12 cellular contexts compared by ENCODE assay signal in the genomic region with DNA sequence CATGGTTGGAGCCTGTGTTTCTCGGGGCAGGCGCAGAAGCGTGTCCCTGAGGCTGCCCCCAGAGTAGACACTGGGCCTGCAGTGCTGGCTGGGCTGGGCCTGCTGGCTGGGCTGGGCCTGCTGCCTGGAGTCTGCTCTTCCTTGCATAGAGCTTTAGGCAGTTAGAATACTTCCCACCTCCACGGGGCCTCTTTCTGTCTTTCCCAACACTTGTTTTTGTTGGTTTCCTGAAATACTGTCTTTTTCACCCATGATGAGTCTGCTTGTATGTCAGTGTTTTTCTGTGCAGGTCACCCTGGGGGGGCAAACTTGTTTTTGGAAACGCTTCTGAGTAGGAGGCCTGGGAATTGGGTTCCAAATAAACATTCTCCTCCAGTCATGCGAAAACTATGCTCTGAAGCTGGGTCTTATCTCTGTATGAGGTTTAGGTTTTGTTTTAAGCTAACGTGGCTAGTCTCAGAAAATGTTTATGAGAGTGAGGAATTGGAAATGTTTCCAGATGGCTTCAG. TPM values are rescaled to one million over a fixed set of nuclear protein-coding genes. Genes with fewer than 3 reads are reported as not detected.
DNase-seq lines count a peak whose midpoint lies in the region; ATAC-seq and TF ChIP-seq lines count a peak whose summit lies in the region.
"Had no signal": no experiment of that assay in that cellular context is flagged by ENCODE, and none has a peak within 500 bp of the region (broad histone marks: within the 10 kb centered on the region; RNA-seq: fewer than 3 reads in every experiment).

No MANE protein-coding gene starts in this region.

- H3K27ac ChIP-seq in right atrium auricular region: peak overlapping the region; percentile 42 to 56

- H3K36me3 ChIP-seq in right atrium auricular region: peaks cover 41% of the 10 kb centered on the region

- no peaks in the 10 kb centered on the region for H3K27me3 ChIP-seq in right atrium auricular region

- ATAC-seq in sciatic nerve (peak; percentile 79), HG02798 (IDR thresholded peaks at IDR 0.05; ENCODE audit: poor library complexity, unreplicated experiment) (no peak)
- ATAC-seq: activated CD8-positive, alpha-beta T cell treated with anti-CD3 and anti-CD28 coated beads, Interleukin-2, amount 10 ng/mL, durations not matched to agents 7 days and 5 days had no signal

- no peaks in the 10 kb centered on the region for H3K9me3 ChIP-seq in right atrium auricular region

- DNase-seq in EH (ENCODE audit: low read depth) (peak; percentile 99), amniotic epithelial cell (ENCODE audit: low read depth) (peak; percentile 100), right atrium auricular region (ENCODE audit: low spot score) (no peak), sciatic nerve (ENCODE audit: low spot score) (no peak), hypothalamus (lab: John Stamatoyannopoulos, UW) (no peak), HuH-7.5 (ENCODE audit: low spot score) (no peak)
- DNase-seq in activated naive CD4-positive, alpha-beta T cell treated with anti-CD3 and anti-CD28 coated beads, Interleukin-2, amount 50 U/mL, for 16 hours: no peak
- DNase-seq: activated CD8-positive, alpha-beta T cell treated with anti-CD3 and anti-CD28 coated beads, Interleukin-2, amount 10 ng/mL, durations not matched to agents 7 days and 5 days; DMS79 treated with DMSO at 0.1 percent for 48 hours; NK-92 treated with Interleukin-12 subunit alpha and Interleukin-12 subunit beta, amount 100 ng/mL, for 24 hours; small intestine had no signal

- H3K4me3 ChIP-seq in right atrium auricular region: no peak overlapping the region

- peaks cover 0 to 22% of the 10 kb centered on the region in 2 donors for H3K4me1 ChIP-seq in right atrium auricular region

- intact Hi-C loops in sciatic nerve (cut with DNase I): no loop called here

- no peak for TF ChIP-seq CTCF in right atrium auricular region (IDR thresholded peaks at IDR 0.05)

RNA-seq across cellular contexts. Expression of a gene that starts 32.2 kb away (rescaled TPM):
- total RNA-seq in right atrium auricular region (10 to 100 TPM; 10.5 to 11.4 TPM), sciatic nerve (28.1 TPM)

RNA-seq across cellular contexts. Expression of a gene that starts 32.2 kb away (rescaled TPM):
- total RNA-seq in right atrium auricular region (10 to 100 TPM; 66.9 to 68.8 TPM), sciatic nerve (27.8 TPM)

Comparison
In these comparisons a context has a peak if more than half of its experiments do, and no peak if none do; other contexts are left out.
1. DNase-seq: peak in EH (single experiment) and amniotic epithelial cell (single experiment); none in right atrium auricular region (single experiment), sciatic nerve (single experiment), hypothalamus (0 of 51), activated naive CD4-positive, alpha-beta T cell treated with anti-CD3 and anti-CD28 coated beads, Interleukin-2, amount 50 U/mL, for 16 hours (single experiment) and HuH-7.5 (single experiment).